Comparison of ENCODE assay signal across 12 cellular contexts in genomic region chr17:75513667-75514052, GRCh38. TPM values are rescaled to one million over a fixed set of nuclear protein-coding genes. Genes with fewer than 3 reads are reported as not detected.
DNase-seq lines count a peak whose midpoint lies in the region; ATAC-seq and TF ChIP-seq lines count a peak whose summit lies in the region.
"Had no signal": no experiment of that assay in that cellular context is flagged by ENCODE, and none has a peak within 500 bp of the region (broad histone marks: within the 10 kb centered on the region; RNA-seq: fewer than 3 reads in every experiment).

No MANE protein-coding gene starts in this region.

- no peaks in the 10 kb centered on the region for H3K27me3 ChIP-seq in thyroid gland

- no peaks in the 10 kb centered on the region for H3K9me3 ChIP-seq in thyroid gland

- ATAC-seq in HG02870 (IDR thresholded peaks at IDR 0.05; ENCODE audit: unreplicated experiment) = no peak

- H3K27ac Mint-ChIP-seq in IgD-negative memory B cell (peak overlapping the region in 2 of 3 donors; percentile 31 to 83), mesothelial cell of epicardium (no peak overlapping the region)

- intact Hi-C loops in thyroid gland (cut with DNase I) = no loop called here

- DNase-seq in mesothelial cell of epicardium (ENCODE audit: low spot score in 2 of 2, unreplicated experiment in 2 of 2) (no peak), thyroid gland (no peak), NCI-H524 treated with DMSO at 0.1 percent for 48 hours (lab: John Stamatoyannopoulos, UW) (no peak), pons (ENCODE audit: low spot score) (no peak)
- DNase-seq: activated gamma-delta T cell; effector CD8-positive, alpha-beta T cell; Karpas-422; NCI-H82; stimulated activated CD4-positive, alpha-beta T cell treated with anti-CD3 and anti-CD28 coated beads, Interleukin-2, amount 100 ng/mL, for 48 hours had no signal

- H3K9me3 Mint-ChIP-seq in IgD-negative memory B cell (no peaks in the 10 kb centered on the region), mesothelial cell of epicardium (no peaks in the 10 kb centered on the region)

- H3K4me3 Mint-ChIP-seq in IgD-negative memory B cell (peak overlapping the region in 2 of 4 donors; percentile 25 to 59), mesothelial cell of epicardium (peak overlapping the region; percentile 84)

- peak overlapping the region; percentile 65 for H3K27ac ChIP-seq in cingulate gyrus (ENCODE audit: low read depth, low read length)
- H3K27ac ChIP-seq in thyroid gland = peak overlapping the region; percentile 40 to 87 (median 85)

- H3K36me3 ChIP-seq in thyroid gland = peaks cover 0 to 4% of the 10 kb centered on the region in 2 donors

- TF ChIP-seq POLR2A in thyroid gland (IDR thresholded peaks at IDR 0.05) = no peak

- H3K36me3 Mint-ChIP-seq in IgD-negative memory B cell = no peaks in the 10 kb centered on the region
- peaks cover 2% of the 10 kb centered on the region for H3K36me3 Mint-ChIP-seq in mesothelial cell of epicardium

- peaks cover 46 to 50% of the 10 kb centered on the region in 2 donors for H3K4me1 ChIP-seq in thyroid gland

- peaks cover 3% of the 10 kb centered on the region for H3K27me3 Mint-ChIP-seq in IgD-negative memory B cell
- no peaks in the 10 kb centered on the region for H3K27me3 Mint-ChIP-seq in mesothelial cell of epicardium (ENCODE audit: low read depth)

- peak overlapping the region in 1 of 3 donors; percentile 98 for H3K4me3 ChIP-seq in thyroid gland (replicated peaks in 1 of 3)

- TF ChIP-seq CTCF in mesothelial cell of epicardium (IDR thresholded peaks at IDR 0.05; ENCODE audit: unreplicated experiment) (no peak), thyroid gland (IDR thresholded peaks at IDR 0.05) (no peak)

- 77 to 90% methylated on average over 7 to 16 of the region's 18 CpGs for WGBS in thyroid gland, 2 donors

- H3K4me1 Mint-ChIP-seq in IgD-negative memory B cell = peaks cover 13 to 17% (median 14%) of the 10 kb centered on the region in 3 donors
- H3K4me1 Mint-ChIP-seq in mesothelial cell of epicardium = peaks cover 49% of the 10 kb centered on the region

RNA-seq across cellular contexts. Expression of gene CASKIN2, which starts 1.7 kb away (rescaled TPM):
- polyA plus RNA-seq in IgD-negative memory B cell = not detected
- total RNA-seq in mesothelial cell of epicardium (37.4 to 39.2 TPM (median 37.4 TPM) in 3 replicates), thyroid gland (10 to 100 TPM; 15.0 to 87.2 (median 21.7) TPM)

RNA-seq across cellular contexts. Expression of gene TSEN54, which starts 2.7 kb away (rescaled TPM):
- polyA plus RNA-seq in IgD-negative memory B cell = 34.9 TPM
- 27.2 to 31.8 TPM (median 31.8 TPM) in 3 replicates for total RNA-seq in mesothelial cell of epicardium
- total RNA-seq in thyroid gland = 10 to 100 TPM; 11.6 to 46.6 (median 25.8) TPM

RNA-seq across cellular contexts. Expression of gene LLGL2, which starts 11.8 kb away (rescaled TPM):
- 21.8 TPM for polyA plus RNA-seq in IgD-negative memory B cell
- total RNA-seq in mesothelial cell of epicardium (29.8 to 33.1 TPM (median 31.9 TPM) in 3 replicates), thyroid gland (10 to 100 TPM; 35.6 to 73.5 (median 53.8) TPM)

RNA-seq across cellular contexts. Expression of gene TMEM94, which starts 57.2 kb away (rescaled TPM):
- 19.5 TPM for polyA plus RNA-seq in IgD-negative memory B cell
- total RNA-seq in mesothelial cell of epicardium (126 to 130 TPM (median 126 TPM) in 3 replicates), thyroid gland (100 to 1,000 TPM in 1 of 4 donors, 10 to 100 TPM in 3; 52.1 to 116 (median 92.7) TPM)
